Comparison of ENCODE assay signal across 2 cellular contexts in genomic region chr18:75209129-75209951, GRCh38.
A peak's percentile ranks its signal among the peaks of the same experiment; 100 is the strongest.
TF ChIP-seq lines count a peak whose summit lies in the region.

PTGR3 (minus strand) TSS chr18:75209139; CDS start chr18:75209058, 81 bp downstream.

TF ChIP-seq in HEK293, 187 proteins besides CTCF, POLR2A, EP300 and RAD21 (continued from another document and continues in another):
- TF ChIP-seq ZNF26 (tag by site-specific recombination; IDR thresholded peaks at IDR 0.05) (no peak), ZNF501 (tag by site-specific recombination; IDR thresholded peaks at IDR 0.05) (no peak), ZFP3 (tag by site-specific recombination; IDR thresholded peaks at IDR 0.05; ENCODE audit: low read depth) (no peak), ZNF133 (tag by site-specific recombination; IDR thresholded peaks at IDR 0.05) (no peak), IKZF3 (tag by site-specific recombination; IDR thresholded peaks at IDR 0.05) (peak; percentile 57), ZBTB21 (tag by site-specific recombination; IDR thresholded peaks at IDR 0.05) (no peak), ZNF214 (tag by site-specific recombination; IDR thresholded peaks at IDR 0.05; ENCODE audit: borderline replicate concordance) (no peak), ZNF18 (tag by site-specific recombination; IDR thresholded peaks at IDR 0.05) (no peak), ZNF704 (tag by site-specific recombination; IDR thresholded peaks at IDR 0.05) (no peak), MZF1 (tag by site-specific recombination; IDR thresholded peaks at IDR 0.05; ENCODE audit: borderline replicate concordance) (no peak), ZNF677 (tag by site-specific recombination; IDR thresholded peaks at IDR 0.05) (no peak), ZNF398 (tag by site-specific recombination; IDR thresholded peaks at IDR 0.05) (peak; percentile 78), ZNF621 (tag by site-specific recombination; IDR thresholded peaks at IDR 0.05) (no peak), ZNF362 (tag by site-specific recombination; IDR thresholded peaks at IDR 0.05) (no peak), ZNF580 (tag by site-specific recombination; IDR thresholded peaks at IDR 0.05) (no peak), ZNF24 (tag by site-specific recombination; IDR thresholded peaks at IDR 0.05) (no peak), ZBTB44 (tag by site-specific recombination; IDR thresholded peaks at IDR 0.05) (0 out of 2 replicates have a peak, but pooled peaks have one; percentile 50), ZXDB (tag by site-specific recombination; IDR thresholded peaks at IDR 0.05) (peak; percentile 53; the same call in 1 of the 2 replicates), REPIN1 (tag by site-specific recombination; IDR thresholded peaks at IDR 0.05; ENCODE audit: low read depth) (no peak), ZNF670 (tag by site-specific recombination; IDR thresholded peaks at IDR 0.05; ENCODE audit: low read depth) (no peak), ZNF473 (tag by site-specific recombination; IDR thresholded peaks at IDR 0.05) (no peak), GFI1B (tag by site-specific recombination; IDR thresholded peaks at IDR 0.05) (no peak)

TF ChIP-seq in SK-N-SH, 30 proteins besides CTCF, POLR2A, EP300 and RAD21 (continued from another document):
- no peak for TF ChIP-seq REST (IDR thresholded peaks at IDR 0.05; ENCODE audit: low read depth, low read length)
- no peak for TF ChIP-seq YY1 (IDR thresholded peaks at IDR 0.05; ENCODE audit: low read depth)
- peak; percentile 47; the same call in 1 of the 2 replicates for TF ChIP-seq SIN3A (IDR thresholded peaks at IDR 0.05; ENCODE audit: borderline replicate concordance, low read depth, low read length)
- TF ChIP-seq NRF1 (IDR thresholded peaks at IDR 0.05; ENCODE audit: low read depth, low read length) = peak; percentile 63
- TF ChIP-seq GATA2 (CRISPR knock-in tag; IDR thresholded peaks at IDR 0.05) = no peak
- peak; percentile 50 for TF ChIP-seq GABPA (IDR thresholded peaks at IDR 0.05; ENCODE audit: low read depth)
TF ChIP-seq in SK-N-SH: peak in this region for 7.
